ENCODE assay signal across 8 cellular contexts in genomic region chr1:22053018-22053860, GRCh38. TPM values are rescaled to one million over a fixed set of nuclear protein-coding genes. Genes with fewer than 3 reads are reported as not detected.
DNase-seq lines count a peak whose midpoint lies in the region; ATAC-seq and TF ChIP-seq lines count a peak whose summit lies in the region.

No MANE protein-coding gene starts in this region.

- no peaks in the 10 kb centered on the region for H3K9me2 ChIP-seq in DOHH2 (replicated peaks; ENCODE audit: control insufficient read depth, low read length)
- no peaks in the 10 kb centered on the region for H3K9me2 ChIP-seq in GM23338 (ENCODE audit: insufficient read depth)

- H3K4me1 ChIP-seq in DOHH2 (ENCODE audit: control insufficient read depth, low read length) (peaks cover 45% of the 10 kb centered on the region), GM23338 (ENCODE audit: insufficient read depth) (peaks cover 24% of the 10 kb centered on the region)

- H3K27me3 ChIP-seq in DOHH2 (ENCODE audit: control insufficient read depth, low read length) (no peaks in the 10 kb centered on the region), GM23338 (ENCODE audit: insufficient read depth) (no peaks in the 10 kb centered on the region)

- H3K9me3 ChIP-seq in DOHH2 (ENCODE audit: control insufficient read depth, insufficient read depth, low read length) (no peaks in the 10 kb centered on the region), T-helper 17 cell (ENCODE audit: control insufficient read depth, low read length, poor library complexity, severe bottlenecking) (no peaks in the 10 kb centered on the region)

- peaks cover 20% of the 10 kb centered on the region; the same call in 2 of the 3 replicates for H3K36me3 Mint-ChIP-seq in GM23338 (ENCODE audit: low read depth)
- H3K36me3 Mint-ChIP-seq in T-helper 17 cell (ENCODE audit: low read depth), result peaks cover 7% of the 10 kb centered on the region

- H3K9me3 Mint-ChIP-seq in GM23338, result no peaks in the 10 kb centered on the region

- peaks cover 56% of the 10 kb centered on the region for H3K79me2 ChIP-seq in DOHH2 (ENCODE audit: control insufficient read depth, low read length)
- H3K79me2 ChIP-seq in GM23338 (replicated peaks; ENCODE audit: insufficient read depth), result peaks cover 50% of the 10 kb centered on the region

- H4K20me1 ChIP-seq in DOHH2 (ENCODE audit: control insufficient read depth, insufficient read depth, low read depth, low read length) (peaks cover 38% of the 10 kb centered on the region), GM23338 (replicated peaks; ENCODE audit: insufficient read depth) (peaks cover 22% of the 10 kb centered on the region)

- H3F3A ChIP-seq in DOHH2 (ENCODE audit: control insufficient read depth, insufficient read depth) (no peaks in the 10 kb centered on the region), GM23338 (replicated peaks; ENCODE audit: low read depth) (peaks cover 10% of the 10 kb centered on the region)

- H3K4me2 ChIP-seq in DOHH2 (ENCODE audit: low read length) (peak overlapping the region; percentile 94), GM23338 (peak overlapping the region; percentile 84)

- DNase-seq in GM23338 (ENCODE audit: low spot score) (peak; percentile 77), Kasumi-1 (lab: John Stamatoyannopoulos, UW) (peak; percentile 55 to 56), T-helper 17 cell (peak; percentile 39 to 48 (median 46)), astrocyte of the hippocampus (ENCODE audit: low read depth, low spot score) (peak; percentile 83), hippocampal formation (lab: John Stamatoyannopoulos, UW) (peak; percentile 40 to 56), putamen (ENCODE audit: low spot score) (peak; percentile 59)

- ATAC-seq in GM23338 (peak; percentile 63), T-helper 17 cell (peak; percentile 50), GM18519 (IDR thresholded peaks at IDR 0.05; ENCODE audit: low FRiP score, unreplicated experiment) (no peak)

- H3K27ac ChIP-seq in DOHH2 (ENCODE audit: low read depth, low read length) (peak overlapping the region; percentile 69), GM23338 (ENCODE audit: low read depth) (peak overlapping the region; percentile 98)

- H3K27me3 Mint-ChIP-seq in GM23338 (ENCODE audit: insufficient read depth, low read depth, poor library complexity), result peaks cover 6% of the 10 kb centered on the region
- no peaks in the 10 kb centered on the region for H3K27me3 Mint-ChIP-seq in T-helper 17 cell

- H3K27ac Mint-ChIP-seq in GM23338 (peak overlapping the region; percentile 97), T-helper 17 cell (peak overlapping the region; percentile 95)

- H3K4me1 Mint-ChIP-seq in GM23338, result peaks cover 24% of the 10 kb centered on the region
- peaks cover 57% of the 10 kb centered on the region for H3K4me1 Mint-ChIP-seq in T-helper 17 cell

- no peak overlapping the region for H2AFZ ChIP-seq in GM23338

- H3K36me3 ChIP-seq in DOHH2 (ENCODE audit: control insufficient read depth, low read length) (peaks cover 43% of the 10 kb centered on the region), GM23338 (ENCODE audit: insufficient read depth) (no peaks in the 10 kb centered on the region; the same call in 1 of the 2 replicates)

- H3K4me3 Mint-ChIP-seq in GM23338 (peak overlapping the region; percentile 98), T-helper 17 cell (peak overlapping the region; percentile 98)

- H3K4me3 ChIP-seq in DOHH2 (ENCODE audit: low read length), result peak overlapping the region; percentile 84
- H3K4me3 ChIP-seq in GM23338, result peak overlapping the region; percentile 74

- TF ChIP-seq CTCF in DOHH2 (IDR thresholded peaks at IDR 0.05; ENCODE audit: low read depth, low read length, poor library complexity, severe bottlenecking) (no peak), GM23338 (conservative IDR thresholded peaks at IDR 0.05; ENCODE audit: low read depth in 2 of 2) (no peak)

TF ChIP-seq in GM23338, 12 proteins besides CTCF, POLR2A, EP300 and RAD21:
- TF ChIP-seq ZNF331 (CRISPR knock-in tag; IDR thresholded peaks at IDR 0.05; ENCODE audit: low read depth) (no peak), CREB1 (CRISPR knock-in tag; IDR thresholded peaks at IDR 0.05; ENCODE audit: low read depth) (peak; percentile 37; the same call in 1 of the 2 replicates)

RNA-seq across cellular contexts. Expression of gene CDC42, which starts 0.7 kb away (rescaled TPM):
- 168 and 184 TPM in 2 replicates for total RNA-seq in GM23338 (2014; rRNA removed; shearing (Covaris generic))
- 118 and 119 TPM in 2 replicates for polyA plus RNA-seq in GM23338 (2016; fragmentation: Nextera tagmentation; extraction: Ambion mirVana)
- 100 to 1,000 TPM; 371 to 385 TPM for total RNA-seq in T-helper 17 cell

RNA-seq across cellular contexts. Expression of gene CELA3A, which starts 51.8 kb away (rescaled TPM):
- total RNA-seq in GM23338 (2014; rRNA removed; shearing (Covaris generic)), result not detected in 2 replicates
- not detected in 2 replicates for polyA plus RNA-seq in GM23338 (2016; fragmentation: Nextera tagmentation; extraction: Ambion mirVana)
- total RNA-seq in T-helper 17 cell, result not detected
